In genomic region chr2:236954641-236955040, GRCh38 we compare ENCODE assay signal across 17 cellular contexts.
A peak's percentile ranks its signal among the peaks of the same experiment; 100 is the strongest.
DNase-seq lines count a peak whose midpoint lies in the region; TF ChIP-seq lines count a peak whose summit lies in the region.
"Had no signal": no experiment of that assay in that cellular context is flagged by ENCODE, and none has a peak within 500 bp of the region (broad histone marks: within the 10 kb centered on the region; RNA-seq: fewer than 3 reads in every experiment).

No MANE protein-coding gene starts in this region.

- H3K14ac ChIP-seq in trophoblast cell (ENCODE audit: low read length), result peak overlapping the region; percentile 4

- no peaks in the 10 kb centered on the region for H4K20me1 ChIP-seq in osteoblast (ENCODE audit: insufficient read depth, low read length)

- H3K36me3 ChIP-seq in mesendoderm (ENCODE audit: control insufficient read depth, insufficient read depth, low read length) (no peaks in the 10 kb centered on the region), trophoblast cell (ENCODE audit: control insufficient read depth in 1 of 2, insufficient read depth in 2 of 2, low read length in 2 of 2) (no peaks in the 10 kb centered on the region), osteoblast (ENCODE audit: insufficient read depth, low read length) (no peaks in the 10 kb centered on the region)

- H3K4ac ChIP-seq in mesendoderm (ENCODE audit: low read depth, low read length), result no peak overlapping the region
- no peak overlapping the region for H3K4ac ChIP-seq in trophoblast cell (ENCODE audit: low read depth, low read length)

- peak; percentile 30 for DNase-seq in activated CD8-positive, alpha-beta memory T cell treated with anti-CD3 and anti-CD28 coated beads for 24 hours
- DNase-seq in activated CD8-positive, alpha-beta memory T cell treated with anti-CD3 and anti-CD28 coated beads, Interleukin-2, amount 50 U/mL, for 4 hours, result no peak
- peak; percentile 50 for DNase-seq in coronary artery (ENCODE audit: low spot score)
- no peak for DNase-seq in mesendoderm
- DNase-seq in trophoblast cell, result no peak
- no peak for DNase-seq in osteoblast (ENCODE audit: insufficient read length, low spot score, missing footprints)
- DNase-seq in foreskin melanocyte, result no peak
- no peak for DNase-seq in NCI-H2227 (lab: John Stamatoyannopoulos, UW; ENCODE audit: unreplicated experiment)
- DNase-seq: AML-193; Calu3; CD4-positive, alpha-beta T cell; DMS79 treated with DMSO at 0.1 percent for 48 hours; GF-D8; H9 had no signal

- H3K27ac ChIP-seq in coronary artery (no peak overlapping the region), mesendoderm (ENCODE audit: low read depth, low read length) (no peak overlapping the region), trophoblast cell (ENCODE audit: low read depth, low read length) (no peak overlapping the region), osteoblast (ENCODE audit: low read depth, low read length) (no peak overlapping the region)
- H3K27ac ChIP-seq: 22Rv1, A549, C4-2B had no signal

- H3K4me2 ChIP-seq in mesendoderm (ENCODE audit: low read length) (no peak overlapping the region), trophoblast cell (ENCODE audit: low read length) (no peak overlapping the region), osteoblast (ENCODE audit: insufficient read depth, low read length) (no peak overlapping the region)
- H3K4me2 ChIP-seq: A549 had no signal

- H3K79me2 ChIP-seq in mesendoderm (ENCODE audit: control insufficient read depth, insufficient read depth, low read length), result no peaks in the 10 kb centered on the region
- H3K79me2 ChIP-seq in trophoblast cell (ENCODE audit: control insufficient read depth, insufficient read depth, low read length, poor library complexity), result no peaks in the 10 kb centered on the region
- no peaks in the 10 kb centered on the region for H3K79me2 ChIP-seq in osteoblast (ENCODE audit: insufficient read depth, low read length)

- H2AFZ ChIP-seq in trophoblast cell (ENCODE audit: insufficient read depth, low read length, poor library complexity), result no peak overlapping the region
- no peak overlapping the region for H2AFZ ChIP-seq in osteoblast (ENCODE audit: low read length)

- peak overlapping the region; percentile 16 for H4K91ac ChIP-seq in trophoblast cell (ENCODE audit: low read depth, low read length)

- TF ChIP-seq CTCF in coronary artery (IDR thresholded peaks at IDR 0.05), result no peak
- no peak for TF ChIP-seq CTCF in osteoblast (IDR thresholded peaks at IDR 0.05; ENCODE audit: extremely low read depth, low read depth, low read length)

- H3K4me3 ChIP-seq in coronary artery (no peak overlapping the region), mesendoderm (ENCODE audit: low read length) (no peak overlapping the region), trophoblast cell (ENCODE audit: low read depth, low read length) (no peak overlapping the region), osteoblast (ENCODE audit: insufficient read depth, low read length) (no peak overlapping the region)
- H3K4me3 ChIP-seq: A549 had no signal

- H3K27me3 ChIP-seq in mesendoderm (ENCODE audit: insufficient read depth, low read length, poor library complexity), result no peaks in the 10 kb centered on the region
- H3K27me3 ChIP-seq in trophoblast cell (ENCODE audit: insufficient read depth, low read length), result no peaks in the 10 kb centered on the region
- no peaks in the 10 kb centered on the region for H3K27me3 ChIP-seq in osteoblast (ENCODE audit: insufficient read depth, low read length)

- no peak overlapping the region for H3K9ac ChIP-seq in mesendoderm (ENCODE audit: low read length)
- no peak overlapping the region for H3K9ac ChIP-seq in trophoblast cell (ENCODE audit: low read length)

- no peak overlapping the region for H4K5ac ChIP-seq in mesendoderm (ENCODE audit: low read length)

- H3K4me1 ChIP-seq in mesendoderm (ENCODE audit: control insufficient read depth, low read depth, low read length) (peaks cover 6% of the 10 kb centered on the region), trophoblast cell (ENCODE audit: control insufficient read depth in 1 of 2, insufficient read depth in 2 of 2, low read length in 2 of 2) (peaks cover 11 to 21% of the 10 kb centered on the region in 2 experiments), osteoblast (ENCODE audit: insufficient read depth, low read length) (no peaks in the 10 kb centered on the region)
- H3K4me1 ChIP-seq: A549 had no signal

- no CpG with 5 or more reads among the region's 3 CpGs for WGBS in mesendoderm (ENCODE audit: extremely low coverage, insufficient coverage, low lambda C conversion rate)
- no CpG with 5 or more reads among the region's 3 CpGs for WGBS in trophoblast cell (ENCODE audit: extremely low coverage, insufficient coverage, insufficient read length)

- H2AK5ac ChIP-seq in mesendoderm (ENCODE audit: low read length) (no peak overlapping the region), trophoblast cell (ENCODE audit: low read length) (no peak overlapping the region)

- H2BK12ac ChIP-seq in trophoblast cell (ENCODE audit: low read length), result peak overlapping the region; percentile 12

- H3K23ac ChIP-seq in mesendoderm (ENCODE audit: low read length), result no peak overlapping the region
- no peak overlapping the region for H3K23ac ChIP-seq in trophoblast cell (ENCODE audit: low read length)

- H4K12ac ChIP-seq in trophoblast cell (ENCODE audit: low read depth, low read length), result no peak overlapping the region

- peak overlapping the region; percentile 14 for H2BK15ac ChIP-seq in mesendoderm (replicated peaks; ENCODE audit: low read depth)

- H2BK120ac ChIP-seq in mesendoderm (ENCODE audit: low read depth, low read length), result peak overlapping the region; percentile 33
- no peak overlapping the region for H2BK120ac ChIP-seq in trophoblast cell (ENCODE audit: insufficient read depth, low read length, poor library complexity)

- H3K79me1 ChIP-seq in mesendoderm (ENCODE audit: low read length) (no peaks in the 10 kb centered on the region), trophoblast cell (ENCODE audit: low read length) (peaks cover 12% of the 10 kb centered on the region)

- H2BK5ac ChIP-seq in mesendoderm (ENCODE audit: low read length) (no peak overlapping the region), trophoblast cell (ENCODE audit: low read depth, low read length, poor library complexity) (no peak overlapping the region)

- H4K8ac ChIP-seq in mesendoderm (ENCODE audit: low read depth, low read length) (no peak overlapping the region), trophoblast cell (ENCODE audit: low read depth, low read length) (no peak overlapping the region)

- H3K18ac ChIP-seq in mesendoderm (ENCODE audit: low read length) (no peak overlapping the region), trophoblast cell (ENCODE audit: low read length) (no peak overlapping the region)

- H3K9me3 ChIP-seq in trophoblast cell (ENCODE audit: insufficient read depth, low read depth, low read length), result peaks cover 2% of the 10 kb centered on the region
- H3K9me3 ChIP-seq in osteoblast (ENCODE audit: low read depth, low read length), result no peaks in the 10 kb centered on the region

- H3K56ac ChIP-seq in mesendoderm (ENCODE audit: low read length), result no peak overlapping the region

Comparison
In these comparisons a context has a peak if more than half of its experiments do, and no peak if none do; other contexts are left out.
1. DNase-seq: peak in activated CD8-positive, alpha-beta memory T cell treated with anti-CD3 and anti-CD28 coated beads for 24 hours (single experiment) and coronary artery (single experiment); none in activated CD8-positive, alpha-beta memory T cell treated with anti-CD3 and anti-CD28 coated beads, Interleukin-2, amount 50 U/mL, for 4 hours (single experiment), mesendoderm (single experiment), trophoblast cell (0 of 2), osteoblast (single experiment), foreskin melanocyte (single experiment) and NCI-H2227 (single experiment).